12 cellular contexts compared by ENCODE assay signal in genomic region chr11:67698247-67698646, GRCh38. TPM values are rescaled to one million over a fixed set of nuclear protein-coding genes. Genes with fewer than 3 reads are reported as not detected.
DNase-seq lines count a peak whose midpoint lies in the region; ATAC-seq, FAIRE-seq and TF ChIP-seq lines count a peak whose summit lies in the region.
"Had no signal": no experiment of that assay in that cellular context is flagged by ENCODE, and none has a peak within 500 bp of the region (broad histone marks: within the 10 kb centered on the region; RNA-seq: fewer than 3 reads in every experiment).

No MANE protein-coding gene starts in this region.

- POLR2A ChIA-PET in GM10248 (lab: Yijun Ruan, JAX), result no interaction called here

- no peaks in the 10 kb centered on the region for H3K36me3 ChIP-seq in kidney (ENCODE audit: control insufficient read depth in 1 of 2, insufficient read depth in 2 of 2, low read length in 2 of 2)
- H3K36me3 ChIP-seq: left ventricle myocardium inferior had no signal

- no peak for FAIRE-seq in kidney (lab: Jason Lieb, UNC)
- FAIRE-seq: endothelial cell of umbilical vein had no signal

- no peak overlapping the region for H3K4me3 ChIP-seq in NB4 (ENCODE audit: low read depth, low read length)
- no peak overlapping the region for H3K4me3 ChIP-seq in choroid plexus epithelial cell (ENCODE audit: low read depth, low read length)
- no peak overlapping the region for H3K4me3 ChIP-seq in kidney (ENCODE audit: low read length in 2 of 2)
- H3K4me3 ChIP-seq: left ventricle myocardium inferior had no signal

- H3K4me1 ChIP-seq in kidney (ENCODE audit: control insufficient read depth in 1 of 2, insufficient read depth in 1 of 2, low read depth in 1 of 2, low read length in 2 of 2), result no peaks in the 10 kb centered on the region
- H3K4me1 ChIP-seq: left ventricle myocardium inferior had no signal

- H3K9me3 ChIP-seq in kidney (ENCODE audit: control insufficient read depth in 1 of 2, low read length in 2 of 2), result peaks cover 0 to 4% of the 10 kb centered on the region in 2 donors

- CTCF ChIA-PET in GM10248 (lab: Yijun Ruan, JAX), result interaction anchor here (1.2 kb wide), 1 partner anchor 37 kb away, joined by 3 read pairs; no protein-coding TSS in a partner anchor

- peak; percentile 31 for TF ChIP-seq CTCF in GM10248 (IDR thresholded peaks at IDR 0.05; ENCODE audit: control extremely low read depth, extremely low read depth, low read depth, missing control alignments)
- peak; percentile 36 for TF ChIP-seq CTCF in NB4 (IDR thresholded peaks at IDR 0.05; ENCODE audit: low read depth, low read length)
- TF ChIP-seq CTCF in choroid plexus epithelial cell (conservative IDR thresholded peaks at IDR 0.05; ENCODE audit: low read depth, low read length), result peak; percentile 24
- no peak for TF ChIP-seq CTCF in kidney (IDR thresholded peaks at IDR 0.05; ENCODE audit: borderline replicate concordance, extremely low read depth, insufficient read depth)

- ATAC-seq in HG03378 (IDR thresholded peaks at IDR 0.05; ENCODE audit: unreplicated experiment) (no peak), HG03095 (IDR thresholded peaks at IDR 0.05; ENCODE audit: unreplicated experiment) (no peak)

- DNase-seq in ACHN (peak; percentile 27), GM10248 (ENCODE audit: extremely low spot score) (peak; percentile 34), NB4 (ENCODE audit: low read depth) (peak; percentile 61), choroid plexus epithelial cell (ENCODE audit: low read depth) (peak; percentile 5), kidney (no peak), NCI-H1048 (lab: John Stamatoyannopoulos, UW) (no peak)
- DNase-seq: left ventricle myocardium inferior, retina, substantia nigra had no signal

- H3K9ac ChIP-seq in kidney (ENCODE audit: low read length in 2 of 2), result no peak overlapping the region

- intact Hi-C loops in kidney (cut with DNase I), result no loop called here

- no peak for TF ChIP-seq POLR2A in NB4 (IDR thresholded peaks at IDR 0.05; ENCODE audit: extremely low read depth, insufficient read length)

- in situ Hi-C loops in ACHN (cut with HindIII; ENCODE audit: low pct_ligation_motif_present, low pct_unique_long_range_greater_than_20kb, low sequenced_read_pairs), result no loop called here

- no peak overlapping the region for H3K27ac ChIP-seq in kidney (ENCODE audit: low read depth in 2 of 2, low read length in 2 of 2)
- H3K27ac ChIP-seq: left ventricle myocardium inferior had no signal

RNA-seq across cellular contexts. Expression of gene ALDH3B2, which starts 23.8 kb away (rescaled TPM):
- total RNA-seq in kidney, result 1.6 TPM
- 2.1 TPM for polyA plus RNA-seq in kidney (ENCODE audit: insufficient read depth, low read depth, low replicate concordance)
- total RNA-seq: endothelial cell of umbilical vein, left ventricle myocardium inferior had no signal
- polyA plus RNA-seq: endothelial cell of umbilical vein had no signal

RNA-seq across cellular contexts. Expression of gene ACY3, which starts 47.7 kb away (rescaled TPM):
- total RNA-seq in kidney, result 7.7 TPM
- polyA plus RNA-seq in kidney (ENCODE audit: insufficient read depth, low read depth, low replicate concordance), result 111 TPM
- total RNA-seq: endothelial cell of umbilical vein, left ventricle myocardium inferior had no signal
- polyA plus RNA-seq: endothelial cell of umbilical vein had no signal

RNA-seq across cellular contexts. Expression of gene TBX10, which starts 58.7 kb away (rescaled TPM):
- total RNA-seq in kidney, result not detected
- polyA plus RNA-seq in kidney (ENCODE audit: insufficient read depth, low read depth, low replicate concordance), result not detected
- total RNA-seq: endothelial cell of umbilical vein had no signal
- polyA plus RNA-seq: endothelial cell of umbilical vein had no signal

Comparison
In these comparisons a context has a peak if more than half of its experiments do, and no peak if none do; other contexts are left out.
1. DNase-seq: peak in ACHN (single experiment), GM10248 (single experiment), NB4 (single experiment) and choroid plexus epithelial cell (single experiment); none in kidney (single experiment) and NCI-H1048 (single experiment).